Comparison of ENCODE assay signal across 10 cellular contexts in the genomic region with DNA sequence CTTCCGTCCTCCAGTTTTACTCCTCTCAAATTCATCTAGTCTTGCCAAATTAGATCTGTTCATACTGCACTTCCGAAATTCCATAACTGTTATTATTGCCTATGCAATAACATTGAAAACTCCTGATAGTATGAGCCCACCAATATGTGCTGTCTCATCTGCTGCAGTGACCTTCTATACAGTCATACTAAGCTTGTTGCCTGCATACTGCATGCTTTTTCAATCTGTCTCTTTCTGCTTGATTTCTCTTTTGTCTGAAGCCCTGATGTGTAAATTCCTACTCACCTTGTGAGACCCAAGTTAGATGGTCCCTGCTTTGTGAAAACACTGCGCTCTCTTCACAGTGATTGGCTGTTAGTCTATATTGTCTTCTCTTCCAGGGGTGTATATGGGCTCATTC. TPM values are rescaled to one million over a fixed set of nuclear protein-coding genes. Genes with fewer than 3 reads are reported as not detected.
DNase-seq lines count a peak whose midpoint lies in the region; ATAC-seq, FAIRE-seq and TF ChIP-seq lines count a peak whose summit lies in the region.
"Had no signal": no experiment of that assay in that cellular context is flagged by ENCODE, and none has a peak within 500 bp of the region (broad histone marks: within the 10 kb centered on the region; RNA-seq: fewer than 3 reads in every experiment).

No MANE protein-coding gene starts in this region.

- H2BK5ac ChIP-seq in mesenchymal stem cell (ENCODE audit: low read depth, low read length, poor library complexity, severe bottlenecking), result no peak overlapping the region

- H3K27ac ChIP-seq in heart left ventricle (no peak overlapping the region), right atrium auricular region (no peak overlapping the region), mammary epithelial cell (ENCODE audit: insufficient read depth, low read depth, low read length) (peak overlapping the region; percentile 90), mesenchymal stem cell (ENCODE audit: low read length, poor library complexity, severe bottlenecking) (no peak overlapping the region), urinary bladder (ENCODE audit: low read depth) (no peak overlapping the region)

- intact Hi-C loops in heart left ventricle (cut with DNase I), result loop anchor here in 5 of 10 donors (2.0 to 10.0 kb wide), 4 partner anchors 29 to 831 kb away; partner anchors contain the start of genes DYNLT2 (in 3 of the 5), ERMARD (in 3 of the 5), PDCD2 (in 2 of the 5) and PHF10 (in 1 of the 5)
- intact Hi-C loops in mammary epithelial cell (cut with micrococcal nuclease), result loop anchor here (2.0 kb wide), 1 partner anchor 13 kb away; no protein-coding TSS in a partner anchor

- H3K9ac ChIP-seq in mammary epithelial cell (ENCODE audit: insufficient read depth, low read length) (peak overlapping the region; percentile 90), mesenchymal stem cell (ENCODE audit: low read length) (peak overlapping the region; percentile 99)

- H3K18ac ChIP-seq in mesenchymal stem cell (ENCODE audit: low read depth in 1 of 2, low read length in 2 of 2), result no peak overlapping the region

- no peaks in the 10 kb centered on the region for H3K9me3 ChIP-seq in heart left ventricle
- no peaks in the 10 kb centered on the region for H3K9me3 ChIP-seq in right atrium auricular region
- no peaks in the 10 kb centered on the region for H3K9me3 ChIP-seq in mammary epithelial cell (replicated peaks; ENCODE audit: insufficient read depth, low read length)
- H3K9me3 ChIP-seq in mesenchymal stem cell (ENCODE audit: control insufficient read depth, low read length), result no peaks in the 10 kb centered on the region

- H4K8ac ChIP-seq in mesenchymal stem cell (ENCODE audit: low read length), result no peak overlapping the region

- H3K4ac ChIP-seq in mesenchymal stem cell (ENCODE audit: low read depth in 1 of 2, low read length in 2 of 2), result no peak overlapping the region

- H2AK5ac ChIP-seq in mesenchymal stem cell (ENCODE audit: low read length, severe bottlenecking), result no peak overlapping the region

- peaks cover 0 to 41% (median 35%) of the 10 kb centered on the region in 9 donors for H3K36me3 ChIP-seq in heart left ventricle
- H3K36me3 ChIP-seq in right atrium auricular region, result peaks cover 21% of the 10 kb centered on the region
- peaks cover 10% of the 10 kb centered on the region for H3K36me3 ChIP-seq in mammary epithelial cell (ENCODE audit: insufficient read depth, low read length)
- H3K36me3 ChIP-seq in mesenchymal stem cell (ENCODE audit: control insufficient read depth in 1 of 2, insufficient read depth in 2 of 2, low read depth in 1 of 2, low read length in 2 of 2), result peaks cover 0 to 25% of the 10 kb centered on the region in 2 experiments
- peaks cover 3% of the 10 kb centered on the region for H3K36me3 ChIP-seq in urinary bladder (ENCODE audit: insufficient read depth)

- H3K14ac ChIP-seq in mesenchymal stem cell (ENCODE audit: low read length in 2 of 2), result no peak overlapping the region

- peaks cover 11 to 43% (median 36%) of the 10 kb centered on the region in 12 donors for H3K4me1 ChIP-seq in heart left ventricle
- H3K4me1 ChIP-seq in right atrium auricular region, result peaks cover 0 to 36% of the 10 kb centered on the region in 2 donors
- peaks cover 26% of the 10 kb centered on the region for H3K4me1 ChIP-seq in mammary epithelial cell (ENCODE audit: insufficient read depth, low read length)
- peaks cover 2% of the 10 kb centered on the region for H3K4me1 ChIP-seq in mesenchymal stem cell (ENCODE audit: control insufficient read depth, insufficient read depth, low read depth, low read length)
- peaks cover 1% of the 10 kb centered on the region for H3K4me1 ChIP-seq in urinary bladder (ENCODE audit: insufficient read depth)

- H2AFZ ChIP-seq in mammary epithelial cell (ENCODE audit: low read depth, low read length), result no peak overlapping the region
- H2AFZ ChIP-seq in mesenchymal stem cell (ENCODE audit: low read depth, low read length), result no peak overlapping the region

- H4K20me1 ChIP-seq in mammary epithelial cell (ENCODE audit: insufficient read depth, low read length), result no peaks in the 10 kb centered on the region

- no peak overlapping the region for H3K23ac ChIP-seq in mesenchymal stem cell (ENCODE audit: low read length in 2 of 2)

- peaks cover 12% of the 10 kb centered on the region for H3K79me1 ChIP-seq in mesenchymal stem cell (replicated peaks; ENCODE audit: low read length, poor library complexity, severe bottlenecking)

- no peak overlapping the region for H2BK15ac ChIP-seq in mesenchymal stem cell (ENCODE audit: low read depth, poor library complexity, severe bottlenecking)

- no peak for FAIRE-seq in H54 (lab: Jason Lieb, UNC)

- H3K79me2 ChIP-seq in mammary epithelial cell (ENCODE audit: insufficient read depth, low read length), result peaks cover 85% of the 10 kb centered on the region

- CTCF ChIA-PET in mammary epithelial cell (lab: Charles Lee; ENCODE audit: low non-redundant PET), result no interaction called here

- H3K4me2 ChIP-seq in mammary epithelial cell (ENCODE audit: insufficient read depth, low read depth, low read length), result peak overlapping the region; percentile 85
- peak overlapping the region; percentile 96 for H3K4me2 ChIP-seq in mesenchymal stem cell (ENCODE audit: low read length, poor library complexity, severe bottlenecking)

- H3K27me3 ChIP-seq in heart left ventricle, result no peaks in the 10 kb centered on the region
- H3K27me3 ChIP-seq in right atrium auricular region, result no peaks in the 10 kb centered on the region
- no peaks in the 10 kb centered on the region for H3K27me3 ChIP-seq in mammary epithelial cell (ENCODE audit: insufficient read depth, low read length)
- H3K27me3 ChIP-seq in mesenchymal stem cell (ENCODE audit: control insufficient read depth in 1 of 2, insufficient read depth in 1 of 2, low read length in 2 of 2), result no peaks in the 10 kb centered on the region

- DNase-seq in heart left ventricle (no peak), right atrium auricular region (ENCODE audit: low spot score) (no peak), mammary epithelial cell (no peak), mesenchymal stem cell (no peak), H54 (ENCODE audit: insufficient read length, low spot score) (no peak), GM20000 (ENCODE audit: low spot score) (no peak)
- DNase-seq: NCI-H1048, SHP77 had no signal

- dilution Hi-C loops in mammary epithelial cell (cut with HindIII; ENCODE audit: low sequenced_read_pairs), result no loop called here

- 46 to 58% (median 53%) methylated on average over 3 of the region's 3 CpGs for WGBS in heart left ventricle, 4 donors
- WGBS in mammary epithelial cell (ENCODE audit: low coverage, missing lambda C conversion rate), result 67% methylated on average over 3 of the region's 3 CpGs
- WGBS in mesenchymal stem cell, result 81% methylated on average over 3 of the region's 3 CpGs
- 61% methylated on average over 3 of the region's 3 CpGs for WGBS in urinary bladder

- no peak overlapping the region for H2BK120ac ChIP-seq in mesenchymal stem cell (ENCODE audit: low read depth, low read length)

- ATAC-seq in heart left ventricle (no peak), HG03571 (IDR thresholded peaks at IDR 0.05; ENCODE audit: unreplicated experiment) (no peak)

- no peak for TF ChIP-seq CTCF in heart left ventricle (IDR thresholded peaks at IDR 0.05)
- no peak for TF ChIP-seq CTCF in right atrium auricular region (IDR thresholded peaks at IDR 0.05)
- no peak for TF ChIP-seq CTCF in mammary epithelial cell (conservative IDR thresholded peaks at IDR 0.05 in 1 of 2, IDR thresholded peaks at IDR 0.05 in 1 of 2; ENCODE audit: extremely low read depth in 1 of 2, insufficient read depth in 1 of 2, low read depth in 1 of 2, low read length in 2 of 2)
- no peak for TF ChIP-seq CTCF in GM20000 (IDR thresholded peaks at IDR 0.05; ENCODE audit: extremely low read depth, missing control alignments)

- in situ Hi-C loops in mammary epithelial cell (cut with MboI; ENCODE audit: low sequenced_read_pairs in 2 of 2), result no loop called here

- TF ChIP-seq POLR2A in heart left ventricle (IDR thresholded peaks at IDR 0.05) (no peak), H54 (IDR thresholded peaks at IDR 0.05; ENCODE audit: low read depth, low read length) (no peak)

- no peak overlapping the region for H2BK12ac ChIP-seq in mesenchymal stem cell (ENCODE audit: low read length in 2 of 2)

- H3K4me3 ChIP-seq in heart left ventricle (peak overlapping the region in 10 of 12 donors; percentile 66 to 98 (median 79)), right atrium auricular region (peak overlapping the region in 1 of 2 donors; percentile 81), mammary epithelial cell (replicated peaks in 1 of 3; ENCODE audit: insufficient read depth in 1 of 3, low read depth in 2 of 3, low read length in 3 of 3) (peak overlapping the region; percentile 64 to 100 (median 86)), mesenchymal stem cell (ENCODE audit: insufficient read depth in 1 of 2, low read depth in 1 of 2, low read length in 2 of 2) (peak overlapping the region in 1 of 2 experiments; percentile 100), urinary bladder (ENCODE audit: low read depth, low read length) (peak overlapping the region; percentile 84)

- no peak overlapping the region for H4K91ac ChIP-seq in mesenchymal stem cell (ENCODE audit: low read length)

- BruUV-seq in mammary epithelial cell (replicated peaks; lab: Mats Ljungman, UMichigan), result no TSS peak

RNA-seq across cellular contexts. Expression of gene TBP, which starts 1.1 kb away (rescaled TPM):
- total RNA-seq in heart left ventricle (10 to 100 TPM in 2 of 9 donors, 1 to 10 TPM in 7; 6.5 to 19.1 (median 8.9) TPM), right atrium auricular region (10 to 100 TPM; 10.1 to 13.3 TPM), mammary epithelial cell (10 to 100 TPM; 16.8 to 18.7 TPM), urinary bladder (11.4 TPM)
- polyA plus RNA-seq in heart left ventricle (1 to 10 TPM; 6.7 to 8.8 TPM), mammary epithelial cell (17.4 TPM), urinary bladder (13.7 TPM)
- 12.0 TPM for polyA minus RNA-seq in mammary epithelial cell
- 14.0 TPM for polyA plus RNA-seq in mesenchymal stem cell (2013, experiment 1 of 2)
- polyA plus RNA-seq in mesenchymal stem cell (2013, experiment 2 of 2), result 14.2 TPM

RNA-seq across cellular contexts. Expression of gene PSMB1, which starts 2.2 kb away (rescaled TPM):
- total RNA-seq in heart left ventricle, result 100 to 1,000 TPM; 124 to 273 (median 146) TPM
- 100 to 1,000 TPM; 287 to 313 TPM for polyA plus RNA-seq in heart left ventricle
- 100 to 1,000 TPM; 188 to 245 TPM for total RNA-seq in right atrium auricular region
- total RNA-seq in mammary epithelial cell, result 100 to 1,000 TPM; 180 to 230 TPM
- 442 TPM for polyA plus RNA-seq in mammary epithelial cell
- 154 TPM for polyA minus RNA-seq in mammary epithelial cell
- polyA plus RNA-seq in mesenchymal stem cell (2013, experiment 1 of 2), result 243 TPM
- polyA plus RNA-seq in mesenchymal stem cell (2013, experiment 2 of 2), result 250 TPM
- total RNA-seq in urinary bladder, result 190 TPM
- polyA plus RNA-seq in urinary bladder, result 248 TPM

RNA-seq across cellular contexts. Expression of gene PDCD2, which starts 29.1 kb away (rescaled TPM):
- 10 to 100 TPM; 29.9 to 51.4 (median 37.4) TPM for total RNA-seq in heart left ventricle
- 10 to 100 TPM; 25.3 to 55.5 TPM for polyA plus RNA-seq in heart left ventricle
- total RNA-seq in right atrium auricular region, result 10 to 100 TPM; 36.3 to 42.2 TPM
- total RNA-seq in mammary epithelial cell, result 10 to 100 TPM; 63.2 TPM
- polyA plus RNA-seq in mammary epithelial cell, result 60.0 TPM
- 13.8 TPM for polyA minus RNA-seq in mammary epithelial cell
- 48.7 TPM for polyA plus RNA-seq in mesenchymal stem cell (2013, experiment 1 of 2)
- polyA plus RNA-seq in mesenchymal stem cell (2013, experiment 2 of 2), result 49.7 TPM
- 62.5 TPM for total RNA-seq in urinary bladder
- 47.2 TPM for polyA plus RNA-seq in urinary bladder
